In genomic region chr13:31160857-31161582, GRCh38 we compare ENCODE assay signal across 8 cellular contexts. TPM values are rescaled to one million over a fixed set of nuclear protein-coding genes. Genes with fewer than 3 reads are reported as not detected.
DNase-seq lines count a peak whose midpoint lies in the region; ATAC-seq, FAIRE-seq and TF ChIP-seq lines count a peak whose summit lies in the region.

No MANE protein-coding gene starts in this region.

- DNase-seq in RCC 7860 (ENCODE audit: low spot score) (peak; percentile 37), fibroblast of villous mesenchyme (ENCODE audit: low read depth) (peak; percentile 83)
- peak; percentile 54 for DNase-seq in activated effector memory CD4-positive, alpha-beta T cell treated with Interleukin-2 at 50 U/mL for 16 hours
- peak; percentile 66 to 76 for DNase-seq in stimulated activated naive CD8-positive, alpha-beta T cell treated with anti-CD3 and anti-CD28 coated beads, Interleukin-15, amount 100 ng/mL, for 72 hours

- H3K27ac ChIP-seq in 22Rv1: peak overlapping the region; percentile 90
- peak overlapping the region; percentile 79 for H3K27ac ChIP-seq in neural cell (ENCODE audit: low read length)

- H4K20me1 ChIP-seq in neural cell (ENCODE audit: insufficient read depth): no peaks in the 10 kb centered on the region

- H3K4me1 Mint-ChIP-seq in stimulated activated naive CD8-positive, alpha-beta T cell treated with anti-CD3 and anti-CD28 coated beads, Interleukin-15, amount 100 ng/mL, for 72 hours: peaks cover 37% of the 10 kb centered on the region

- TF ChIP-seq EP300 in neural cell (conservative IDR thresholded peaks at IDR 0.05; ENCODE audit: poor library complexity, severe bottlenecking): no peak

- ATAC-seq in GM18511 (IDR thresholded peaks at IDR 0.05; ENCODE audit: unreplicated experiment) (peak; percentile 32), HG03103 (IDR thresholded peaks at IDR 0.05; ENCODE audit: low read depth, unreplicated experiment) (peak; percentile 25)
- peak; percentile 36 for ATAC-seq in stimulated activated naive CD8-positive, alpha-beta T cell treated with anti-CD3 and anti-CD28 coated beads, Interleukin-15, amount 100 ng/mL, for 72 hours

- peaks cover 37% of the 10 kb centered on the region for H3K79me2 ChIP-seq in neural cell (replicated peaks; ENCODE audit: insufficient read depth, low read length)

- H3K9me3 Mint-ChIP-seq in stimulated activated naive CD8-positive, alpha-beta T cell treated with anti-CD3 and anti-CD28 coated beads, Interleukin-15, amount 100 ng/mL, for 72 hours: no peaks in the 10 kb centered on the region

- H3K9ac ChIP-seq in neural cell (ENCODE audit: low read length): peak overlapping the region; percentile 77

- no peak for FAIRE-seq in RCC 7860 (lab: Jason Lieb, UNC)

- peaks cover 5% of the 10 kb centered on the region for H3K36me3 ChIP-seq in neural cell (ENCODE audit: insufficient read depth, low read length)

- peak overlapping the region; percentile 99 to 100 for H3K27ac Mint-ChIP-seq in stimulated activated naive CD8-positive, alpha-beta T cell treated with anti-CD3 and anti-CD28 coated beads, Interleukin-15, amount 100 ng/mL, for 72 hours

- no peaks in the 10 kb centered on the region for H3F3A ChIP-seq in neural cell (ENCODE audit: insufficient read depth, low read length, poor library complexity, severe bottlenecking)

- no peaks in the 10 kb centered on the region for H3K9me3 ChIP-seq in neural cell (ENCODE audit: low read length)

- no peaks in the 10 kb centered on the region for H3K27me3 Mint-ChIP-seq in stimulated activated naive CD8-positive, alpha-beta T cell treated with anti-CD3 and anti-CD28 coated beads, Interleukin-15, amount 100 ng/mL, for 72 hours

- peak overlapping the region; percentile 92 to 95 for H3K4me3 Mint-ChIP-seq in stimulated activated naive CD8-positive, alpha-beta T cell treated with anti-CD3 and anti-CD28 coated beads, Interleukin-15, amount 100 ng/mL, for 72 hours

- no peaks in the 10 kb centered on the region for H3K27me3 ChIP-seq in neural cell (ENCODE audit: insufficient read depth, low read depth, low read length)

- H3K4me2 ChIP-seq in neural cell (ENCODE audit: low read length): peak overlapping the region; percentile 96

- TF ChIP-seq RAD21 in neural cell (conservative IDR thresholded peaks at IDR 0.05): peak; percentile 56

- H3K4me3 ChIP-seq in fibroblast of villous mesenchyme (ENCODE audit: low read depth, low read length): peak overlapping the region; percentile 78
- H3K4me3 ChIP-seq in neural cell (ENCODE audit: low read length): peak overlapping the region; percentile 90

- no peaks in the 10 kb centered on the region for H3K9me2 ChIP-seq in neural cell (ENCODE audit: insufficient read depth, low read length)

- H2AFZ ChIP-seq in neural cell (ENCODE audit: low read depth, low read length): peak overlapping the region; percentile 24

- TF ChIP-seq CTCF in 22Rv1 (IDR thresholded peaks at IDR 0.05): no peak
- TF ChIP-seq CTCF in fibroblast of villous mesenchyme (IDR thresholded peaks at IDR 0.05; ENCODE audit: insufficient read depth, low read depth, low read length): no peak
- no peak for TF ChIP-seq CTCF in neural cell (IDR thresholded peaks at IDR 0.05; ENCODE audit: poor library complexity, severe bottlenecking)

TF ChIP-seq in neural cell, 6 proteins besides CTCF, POLR2A, EP300 and RAD21:
- peak; percentile 56 for TF ChIP-seq SMC3 (conservative IDR thresholded peaks at IDR 0.05; ENCODE audit: poor library complexity)
- TF ChIP-seq TAF1 (IDR thresholded peaks at IDR 0.05; ENCODE audit: low read depth): no peak

RNA-seq across cellular contexts. Expression of gene HSPH1, which starts 0.7 kb away (rescaled TPM):
- 42.2 and 70.8 TPM in 2 replicates for total RNA-seq in fibroblast of villous mesenchyme
- polyA plus RNA-seq in neural cell: 97.4 and 112 TPM in 2 replicates
- 88.1 and 110 TPM in 2 replicates for polyA minus RNA-seq in neural cell

RNA-seq across cellular contexts. Expression of gene B3GLCT, which starts 38.8 kb away (rescaled TPM):
- 12.2 and 16.0 TPM in 2 replicates for total RNA-seq in fibroblast of villous mesenchyme
- polyA plus RNA-seq in neural cell: 7.4 and 8.2 TPM in 2 replicates
- 5.8 and 6.1 TPM in 2 replicates for polyA minus RNA-seq in neural cell

Comparison
In these comparisons a context has a peak if more than half of its experiments do, and no peak if none do; other contexts are left out.
1. Peak in every context shown above with its lines: DNase-seq, ATAC-seq, H3K4me3 ChIP-seq and H3K27ac ChIP-seq.